In the genomic region with DNA sequence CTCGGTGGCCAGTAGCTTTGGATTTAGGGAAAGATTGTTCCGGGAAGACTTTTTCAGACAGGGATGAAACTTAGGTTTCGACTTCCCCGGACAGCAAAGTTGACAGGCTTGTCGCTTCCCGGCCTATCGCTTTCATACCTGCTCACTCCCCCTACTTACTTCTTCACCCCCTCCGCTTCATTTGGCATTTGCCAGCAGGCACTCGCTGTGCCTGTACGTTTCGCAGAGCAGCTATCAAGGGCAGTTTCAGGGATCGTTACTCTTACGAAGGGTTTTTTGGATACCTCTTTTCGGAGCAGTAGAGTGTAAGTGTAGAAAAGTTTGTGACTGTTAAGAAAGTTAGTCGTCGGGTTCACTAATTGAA, we compare ENCODE assay signal across 8 cellular contexts. TPM values are rescaled to one million over a fixed set of nuclear protein-coding genes. Genes with fewer than 3 reads are reported as not detected.
A peak's percentile ranks its signal among the peaks of the same experiment; 100 is the strongest.
DNase-seq lines count a peak whose midpoint lies in the region; ATAC-seq and TF ChIP-seq lines count a peak whose summit lies in the region.

No MANE protein-coding gene starts in this region.

- peaks cover 41% of the 10 kb centered on the region for H3K4me1 ChIP-seq in CD4-positive, alpha-beta memory T cell (ENCODE audit: insufficient read depth, low read length)
- peaks cover 4 to 14% of the 10 kb centered on the region in 2 donors for H3K4me1 ChIP-seq in naive thymus-derived CD4-positive, alpha-beta T cell (ENCODE audit: control insufficient read depth in 2 of 2, insufficient read depth in 2 of 2, low read length in 2 of 2)

- intact Hi-C loops in CD4-positive, alpha-beta memory T cell (cut with micrococcal nuclease): loop anchor here (1.0 to 10.0 kb wide), 8 partner anchors 261 to 1654 kb away; a partner anchor contains a TSS
- intact Hi-C loops in activated B cell treated with CpG ODN at 0.5 μM for 24 hours (cut with micrococcal nuclease): loop anchor here (1.0 to 10.0 kb wide), 7 partner anchors 118 to 1944 kb away; a partner anchor contains a TSS
- intact Hi-C loops in naive thymus-derived CD4-positive, alpha-beta T cell (cut with micrococcal nuclease): loop anchor here (1.0 to 10.0 kb wide), 17 partner anchors 58 to 1946 kb away; a partner anchor contains a TSS

- peak overlapping the region; percentile 96 for H3K4me3 ChIP-seq in CD4-positive, alpha-beta memory T cell (ENCODE audit: low read length in 2 of 2)
- peak overlapping the region; percentile 87 for H3K4me3 ChIP-seq in naive thymus-derived CD4-positive, alpha-beta T cell (ENCODE audit: low read length)

- no peak overlapping the region for H3K4me3 Mint-ChIP-seq in CD4-positive, alpha-beta memory T cell
- H3K4me3 Mint-ChIP-seq in activated B cell treated with CpG ODN at 0.5 μM for 24 hours: no peak overlapping the region
- H3K4me3 Mint-ChIP-seq in effector memory CD8-positive, alpha-beta T cell: no peak overlapping the region
- no peak overlapping the region for H3K4me3 Mint-ChIP-seq in naive thymus-derived CD4-positive, alpha-beta T cell

- H3K9me3 ChIP-seq in CD4-positive, alpha-beta memory T cell (ENCODE audit: control insufficient read depth in 1 of 2, low read length in 2 of 2): no peaks in the 10 kb centered on the region
- no peaks in the 10 kb centered on the region for H3K9me3 ChIP-seq in naive thymus-derived CD4-positive, alpha-beta T cell (ENCODE audit: control insufficient read depth in 2 of 3, low read length in 3 of 3)

- TF ChIP-seq CTCF in activated B cell treated with CpG ODN at 0.5 μM for 24 hours (IDR thresholded peaks at IDR 0.05): no peak

- peak in 1 of 5 donors; percentile 26 for DNase-seq in CD4-positive, alpha-beta memory T cell
- DNase-seq in activated B cell treated with CpG ODN at 0.5 μM for 24 hours (peak; percentile 17), HT-29 (ENCODE audit: low spot score) (no peak)
- DNase-seq in effector memory CD8-positive, alpha-beta T cell: peak; percentile 13 to 20 (median 17)
- DNase-seq in naive thymus-derived CD4-positive, alpha-beta T cell: peak in 7 of 9 donors; percentile 7 to 45 (median 22)

- H3K27ac Mint-ChIP-seq in CD4-positive, alpha-beta memory T cell: no peak overlapping the region
- no peak overlapping the region for H3K27ac Mint-ChIP-seq in activated B cell treated with CpG ODN at 0.5 μM for 24 hours
- H3K27ac Mint-ChIP-seq in effector memory CD8-positive, alpha-beta T cell: no peak overlapping the region
- no peak overlapping the region for H3K27ac Mint-ChIP-seq in naive thymus-derived CD4-positive, alpha-beta T cell

- no peaks in the 10 kb centered on the region for H3K27me3 Mint-ChIP-seq in CD4-positive, alpha-beta memory T cell
- H3K27me3 Mint-ChIP-seq in activated B cell treated with CpG ODN at 0.5 μM for 24 hours: no peaks in the 10 kb centered on the region
- no peaks in the 10 kb centered on the region for H3K27me3 Mint-ChIP-seq in effector memory CD8-positive, alpha-beta T cell
- no peaks in the 10 kb centered on the region for H3K27me3 Mint-ChIP-seq in naive thymus-derived CD4-positive, alpha-beta T cell

- CTCF ChIA-PET in CD4-positive, alpha-beta memory T cell (lab: Charles Lee; ENCODE audit: partially characterized antibody): interaction anchor here (0.8 to 2.0 kb wide), 6 partner anchors 20 to 1432 kb away, joined by 3 to 10 read pairs (median 5); a partner anchor contains a TSS
- CTCF ChIA-PET in activated B cell treated with CpG ODN at 0.5 μM for 24 hours (lab: Charles Lee): interaction anchor here (1.2 to 1.7 kb wide), 3 partner anchors 20 to 1025 kb away, joined by 3 to 10 read pairs (median 5); no protein-coding TSS in a partner anchor
- CTCF ChIA-PET in naive thymus-derived CD4-positive, alpha-beta T cell (lab: Charles Lee): interaction anchor here (0.5 to 1.5 kb wide), 4 partner anchors 20 to 928 kb away, joined by 3 read pairs; no protein-coding TSS in a partner anchor

- POLR2A ChIA-PET in CD4-positive, alpha-beta memory T cell (lab: Charles Lee; ENCODE audit: partially characterized antibody): interaction anchor here (0.8 to 2.0 kb wide), 14 partner anchors 8 to 1433 kb away, joined by 3 to 12 read pairs (median 4); a partner anchor contains a TSS
- POLR2A ChIA-PET in activated B cell treated with CpG ODN at 0.5 μM for 24 hours (lab: Charles Lee): interaction anchor here (1.1 to 2.3 kb wide), 6 partner anchors 118 to 1433 kb away, joined by 3 to 15 read pairs (median 6); a partner anchor contains a TSS
- POLR2A ChIA-PET in naive thymus-derived CD4-positive, alpha-beta T cell (lab: Charles Lee): interaction anchor here (0.9 to 1.3 kb wide), 5 partner anchors 18 to 1025 kb away, joined by 4 to 7 read pairs (median 5); a partner anchor contains a TSS

- peaks cover 0 to 5% (median 0%) of the 10 kb centered on the region in 8 donors for H3K9me3 Mint-ChIP-seq in CD4-positive, alpha-beta memory T cell
- peaks cover 6% of the 10 kb centered on the region for H3K9me3 Mint-ChIP-seq in activated B cell treated with CpG ODN at 0.5 μM for 24 hours
- no peaks in the 10 kb centered on the region for H3K9me3 Mint-ChIP-seq in effector memory CD8-positive, alpha-beta T cell
- H3K9me3 Mint-ChIP-seq in naive thymus-derived CD4-positive, alpha-beta T cell: peaks cover 0 to 5% (median 0%) of the 10 kb centered on the region in 11 donors

- peaks cover 26 to 28% of the 10 kb centered on the region in 2 donors for H3K36me3 Mint-ChIP-seq in CD4-positive, alpha-beta memory T cell
- peaks cover 29% of the 10 kb centered on the region for H3K36me3 Mint-ChIP-seq in activated B cell treated with CpG ODN at 0.5 μM for 24 hours (ENCODE audit: low read depth)
- H3K36me3 Mint-ChIP-seq in effector memory CD8-positive, alpha-beta T cell (ENCODE audit: insufficient read depth): peaks cover 10% of the 10 kb centered on the region
- H3K36me3 Mint-ChIP-seq in naive thymus-derived CD4-positive, alpha-beta T cell: peaks cover 0 to 35% (median 16%) of the 10 kb centered on the region in 5 donors

- H3K27me3 ChIP-seq in CD4-positive, alpha-beta memory T cell (ENCODE audit: insufficient read depth, low read length): no peaks in the 10 kb centered on the region
- H3K27me3 ChIP-seq in naive thymus-derived CD4-positive, alpha-beta T cell (ENCODE audit: control insufficient read depth in 2 of 2, insufficient read depth in 2 of 2, low read length in 2 of 2): no peaks in the 10 kb centered on the region

- peaks cover 21 to 25% (median 23%) of the 10 kb centered on the region in 4 donors for H3K4me1 Mint-ChIP-seq in CD4-positive, alpha-beta memory T cell
- H3K4me1 Mint-ChIP-seq in activated B cell treated with CpG ODN at 0.5 μM for 24 hours: peaks cover 16% of the 10 kb centered on the region
- H3K4me1 Mint-ChIP-seq in effector memory CD8-positive, alpha-beta T cell (ENCODE audit: low read depth in 2 of 2): peaks cover 10 to 17% of the 10 kb centered on the region in 2 donors
- H3K4me1 Mint-ChIP-seq in naive thymus-derived CD4-positive, alpha-beta T cell: peaks cover 21 to 46% (median 33%) of the 10 kb centered on the region in 7 donors

- H3K27ac ChIP-seq in CD4-positive, alpha-beta memory T cell (ENCODE audit: low read depth, low read length): peak overlapping the region; percentile 71
- peak overlapping the region; percentile 85 for H3K27ac ChIP-seq in naive thymus-derived CD4-positive, alpha-beta T cell (ENCODE audit: low read depth, low read length)

- peak; percentile 17 for ATAC-seq in HG03097 (IDR thresholded peaks at IDR 0.05; ENCODE audit: low FRiP score, unreplicated experiment)
- ATAC-seq in activated B cell treated with CpG ODN at 0.5 μM for 24 hours (ENCODE audit: low read depth): no peak
- ATAC-seq in effector memory CD8-positive, alpha-beta T cell (replicated peaks): no peak
- ATAC-seq in naive thymus-derived CD4-positive, alpha-beta T cell: no peak
- no peak for ATAC-seq in HG03108 (IDR thresholded peaks at IDR 0.05; ENCODE audit: unreplicated experiment)
- ATAC-seq in GM21529 (IDR thresholded peaks at IDR 0.05; ENCODE audit: unreplicated experiment): no peak

- peaks cover 6% of the 10 kb centered on the region for H3K36me3 ChIP-seq in CD4-positive, alpha-beta memory T cell (ENCODE audit: insufficient read depth, low read length)
- H3K36me3 ChIP-seq in naive thymus-derived CD4-positive, alpha-beta T cell (ENCODE audit: control insufficient read depth in 2 of 3, insufficient read depth in 3 of 3, low read length in 3 of 3): peaks cover 0 to 5% (median 0%) of the 10 kb centered on the region in 3 experiments

RNA-seq across cellular contexts. Expression of a gene that starts 0.4 kb away (rescaled TPM):
- total RNA-seq in CD4-positive, alpha-beta memory T cell: 10 to 100 TPM; 20.0 to 23.8 TPM
- polyA plus RNA-seq in CD4-positive, alpha-beta memory T cell: 10 to 100 TPM; 11.5 to 14.2 TPM
- total RNA-seq in activated B cell treated with CpG ODN at 0.5 μM for 24 hours: 13.8 and 14.3 TPM in 2 replicates
- 10 to 100 TPM in 4 of 5 experiments, 1 to 10 TPM in 1; 9.9 to 26.8 (median 17.5) TPM for total RNA-seq in naive thymus-derived CD4-positive, alpha-beta T cell
- 10 to 100 TPM; 12.1 to 14.2 TPM for polyA plus RNA-seq in naive thymus-derived CD4-positive, alpha-beta T cell
- total RNA-seq in HT-29 (2014; rRNA removed; shearing (Covaris generic)): 6.9 and 8.4 TPM in 2 replicates

RNA-seq across cellular contexts. Expression of a gene that starts 0.8 kb away (rescaled TPM):
- 10 to 100 TPM; 12.0 to 14.3 TPM for total RNA-seq in CD4-positive, alpha-beta memory T cell
- polyA plus RNA-seq in CD4-positive, alpha-beta memory T cell: 10 to 100 TPM; 19.6 to 22.8 TPM
- total RNA-seq in activated B cell treated with CpG ODN at 0.5 μM for 24 hours: 14.5 and 16.0 TPM in 2 replicates
- 10 to 100 TPM in 4 of 5 experiments, 1 to 10 TPM in 1; 8.6 to 14.5 (median 12.7) TPM for total RNA-seq in naive thymus-derived CD4-positive, alpha-beta T cell
- 10 to 100 TPM; 15.6 to 18.6 TPM for polyA plus RNA-seq in naive thymus-derived CD4-positive, alpha-beta T cell
- total RNA-seq in HT-29 (2014; rRNA removed; shearing (Covaris generic)): 4.9 and 7.1 TPM in 2 replicates

RNA-seq across cellular contexts. Expression of a gene that starts 58.9 kb away (rescaled TPM):
- total RNA-seq in CD4-positive, alpha-beta memory T cell: under 1 TPM in 1 of 2 experiments, not detected in 1; 0.17 TPM
- polyA plus RNA-seq in CD4-positive, alpha-beta memory T cell: not detected
- not detected in 2 replicates for total RNA-seq in activated B cell treated with CpG ODN at 0.5 μM for 24 hours
- total RNA-seq in naive thymus-derived CD4-positive, alpha-beta T cell: not detected
- polyA plus RNA-seq in naive thymus-derived CD4-positive, alpha-beta T cell: not detected
- 0.56 TPM in 1 of 2 replicates, not detected in the other for total RNA-seq in HT-29 (2014; rRNA removed; shearing (Covaris generic))
